In genomic region chr10:27743736-27744477, GRCh38 we compare ENCODE assay signal across 8 cellular contexts. TPM values are rescaled to one million over a fixed set of nuclear protein-coding genes. Genes with fewer than 3 reads are reported as not detected.
DNase-seq lines count a peak whose midpoint lies in the region; ATAC-seq and TF ChIP-seq lines count a peak whose summit lies in the region.

No MANE protein-coding gene starts in this region.

- H3K27ac ChIP-seq in AG04450 (ENCODE audit: low read depth, low read length) (no peak overlapping the region), duodenal mucosa (ENCODE audit: low read depth, low read length) (no peak overlapping the region)

- no peak for ATAC-seq in HG03460 (IDR thresholded peaks at IDR 0.05; ENCODE audit: unreplicated experiment)

- H3K4me1 ChIP-seq in duodenal mucosa (ENCODE audit: control insufficient read depth in 1 of 2, insufficient read depth in 2 of 2, low read length in 2 of 2) (peaks cover 28 to 36% of the 10 kb centered on the region in 2 donors), mucosa of stomach (ENCODE audit: control insufficient read depth, insufficient read depth, low read length) (peaks cover 35% of the 10 kb centered on the region)

- TF ChIP-seq CTCF in AG04450 (IDR thresholded peaks at IDR 0.05; ENCODE audit: low read depth, low read length): no peak

- H3K4me3 ChIP-seq in AG04450 (ENCODE audit: low read depth, low read length): peak overlapping the region; percentile 57
- H3K4me3 ChIP-seq in MG63: peak overlapping the region; percentile 79
- peak overlapping the region; percentile 69 to 73 for H3K4me3 ChIP-seq in duodenal mucosa (ENCODE audit: low read depth in 1 of 2, low read length in 2 of 2)
- peak overlapping the region; percentile 63 for H3K4me3 ChIP-seq in mucosa of stomach (ENCODE audit: low read length)

- CTCF ChIA-PET in AG04450 (lab: Charles Lee): interaction anchor here (3.3 to 4.7 kb wide), 2 partner anchors 435 to 497 kb away, joined by 28 to 63 read pairs; no protein-coding TSS in a partner anchor

- POLR2A ChIA-PET in AG04450 (lab: Yijun Ruan, JAX): interaction anchor here (0.6 to 1.0 kb wide), 3 partner anchors 20 to 586 kb away, joined by 3 to 4 read pairs (median 4); no protein-coding TSS in a partner anchor

- H3K27me3 ChIP-seq in AG04450 (ENCODE audit: control insufficient read depth, insufficient read depth, low read length): peaks cover 66% of the 10 kb centered on the region
- H3K27me3 ChIP-seq in MG63: no peaks in the 10 kb centered on the region
- H3K27me3 ChIP-seq in duodenal mucosa (ENCODE audit: control insufficient read depth in 1 of 2, insufficient read depth in 2 of 2, low read length in 2 of 2): peaks cover 70 to 85% of the 10 kb centered on the region in 2 donors
- peaks cover 79% of the 10 kb centered on the region for H3K27me3 ChIP-seq in mucosa of stomach (ENCODE audit: control insufficient read depth, insufficient read depth, low read length)

- H3K36me3 ChIP-seq in MG63: peaks cover 61% of the 10 kb centered on the region
- no peaks in the 10 kb centered on the region for H3K36me3 ChIP-seq in duodenal mucosa (ENCODE audit: control insufficient read depth in 1 of 2, insufficient read depth in 2 of 2, low read length in 2 of 2)
- no peaks in the 10 kb centered on the region for H3K36me3 ChIP-seq in mucosa of stomach (ENCODE audit: control insufficient read depth, insufficient read depth, low read length)

- H3K9ac ChIP-seq in duodenal mucosa (ENCODE audit: low read depth in 1 of 2, low read length in 2 of 2) (no peak overlapping the region), mucosa of stomach (ENCODE audit: low read length) (peak overlapping the region; percentile 43)

- DNase-seq in AG04450 (ENCODE audit: low read depth, low spot score): no peak
- DNase-seq in MG63: no peak
- DNase-seq in NCI-H510A treated with DMSO at 0.1 percent for 48 hours (lab: John Stamatoyannopoulos, UW): no peak
- DNase-seq in C1 segment of cervical spinal cord (lab: John Stamatoyannopoulos, UW): no peak
- DNase-seq in NK-92 treated with Interleukin-12 subunit alpha and Interleukin-12 subunit beta, amount 100 ng/mL, for 24 hours (lab: John Stamatoyannopoulos, UW): no peak

- H3K9me3 ChIP-seq in AG04450 (ENCODE audit: control insufficient read depth, insufficient read depth, low read length) (peaks cover 9% of the 10 kb centered on the region; the same call in 1 of the 2 replicates), MG63 (no peaks in the 10 kb centered on the region), duodenal mucosa (ENCODE audit: control insufficient read depth in 1 of 2, low read length in 2 of 2) (no peaks in the 10 kb centered on the region), mucosa of stomach (ENCODE audit: control insufficient read depth, low read length) (no peaks in the 10 kb centered on the region)

RNA-seq across cellular contexts. Expression of gene MKX, which starts 1.7 kb away (rescaled TPM):
- 0.76 and 0.87 TPM in 2 replicates for polyA plus RNA-seq in AG04450 (2011; rRNA removed)
- 0.51 and 1.2 TPM in 2 replicates for polyA minus RNA-seq in AG04450 (2011; rRNA and poly(A)+ RNA removed)
- total RNA-seq in MG63 (2014; rRNA removed; shearing (Covaris generic); ENCODE audit: low replicate concordance): 33.7 and 36.4 TPM in 2 replicates
